Comparison of ENCODE assay signal across 16 cellular contexts in genomic region chr7:29109356-29109755, GRCh38. TPM values are rescaled to one million over a fixed set of nuclear protein-coding genes. Genes with fewer than 3 reads are reported as not detected.
"Had no signal": no experiment of that assay in that cellular context is flagged by ENCODE, and none has a peak within 500 bp of the region (broad histone marks: within the 10 kb centered on the region; RNA-seq: fewer than 3 reads in every experiment).

No MANE protein-coding gene starts in this region.

- ATAC-seq: activated CD4-positive, alpha-beta T cell treated with anti-CD3 and anti-CD28 coated beads for 36 hours; activated CD8-positive, alpha-beta memory T cell treated with anti-CD3 and anti-CD28 coated beads, Interleukin-2, amount 10 ng/mL, durations not matched to agents 7 days and 5 days; foreskin keratinocyte had no signal

- H3K27me3 Mint-ChIP-seq: progenitor cell of endocrine pancreas had no signal

- H3K27me3 ChIP-seq: cardiac muscle cell, foreskin keratinocyte, hepatocyte, neural progenitor cell had no signal

- H3K36me3 Mint-ChIP-seq: activated CD8-positive, alpha-beta memory T cell treated with anti-CD3 and anti-CD28 coated beads, Interleukin-2, amount 10 ng/mL, durations not matched to agents 7 days and 5 days; activated naive CD8-positive, alpha-beta T cell treated with anti-CD3 and anti-CD28 coated beads for 36 hours; stimulated activated naive B cell treated with anti-CD40 and anti-IgM and Interleukin-4, amounts not matched to agents 10 μg/mL and 1 μg/mL and 100 μg/mL, for 72 hours had no signal

- H3K9me3 Mint-ChIP-seq: activated CD4-positive, alpha-beta memory T cell treated with anti-CD3 and anti-CD28 coated beads, Interleukin-2, amount 10 ng/mL, durations not matched to agents 7 days and 5 days; activated naive CD8-positive, alpha-beta T cell treated with anti-CD3 and anti-CD28 coated beads for 36 hours had no signal

- DNase-seq: activated CD4-positive, alpha-beta memory T cell treated with anti-CD3 and anti-CD28 coated beads, Interleukin-2, amount 10 ng/mL, durations not matched to agents 7 days and 5 days; activated CD4-positive, alpha-beta T cell treated with anti-CD3 and anti-CD28 coated beads for 36 hours; activated CD8-positive, alpha-beta memory T cell treated with anti-CD3 and anti-CD28 coated beads, Interleukin-2, amount 10 ng/mL, durations not matched to agents 7 days and 5 days; activated naive CD4-positive, alpha-beta T cell; activated naive CD8-positive, alpha-beta T cell treated with anti-CD3 and anti-CD28 coated beads for 36 hours; amniotic stem cell; stimulated activated naive B cell treated with anti-CD40 and anti-IgM and Interleukin-4, amounts not matched to agents 10 μg/mL and 1 μg/mL and 100 μg/mL, for 72 hours; T-helper 1 cell; T1000; tibial artery had no signal

- H3K27ac Mint-ChIP-seq: activated CD4-positive, alpha-beta memory T cell treated with anti-CD3 and anti-CD28 coated beads, Interleukin-2, amount 10 ng/mL, durations not matched to agents 7 days and 5 days; activated CD4-positive, alpha-beta T cell treated with anti-CD3 and anti-CD28 coated beads for 36 hours; activated CD8-positive, alpha-beta memory T cell treated with anti-CD3 and anti-CD28 coated beads, Interleukin-2, amount 10 ng/mL, durations not matched to agents 7 days and 5 days; activated naive CD8-positive, alpha-beta T cell treated with anti-CD3 and anti-CD28 coated beads for 36 hours; neural progenitor cell; progenitor cell of endocrine pancreas; stimulated activated naive B cell treated with anti-CD40 and anti-IgM and Interleukin-4, amounts not matched to agents 10 μg/mL and 1 μg/mL and 100 μg/mL, for 72 hours had no signal

- H3K4me3 ChIP-seq: cardiac muscle cell, hepatocyte, neural progenitor cell, tibial artery had no signal

- H3K4me1 ChIP-seq: neural progenitor cell, tibial artery had no signal

- H3K27ac ChIP-seq: cardiac muscle cell, epithelial cell of prostate, foreskin keratinocyte, hepatocyte, neural progenitor cell, tibial artery had no signal

- H3K36me3 ChIP-seq: cardiac muscle cell, neural progenitor cell, tibial artery had no signal

- H3K9me3 ChIP-seq: tibial artery had no signal

- H3K4me3 Mint-ChIP-seq: activated CD4-positive, alpha-beta memory T cell treated with anti-CD3 and anti-CD28 coated beads, Interleukin-2, amount 10 ng/mL, durations not matched to agents 7 days and 5 days; activated CD4-positive, alpha-beta T cell treated with anti-CD3 and anti-CD28 coated beads for 36 hours; activated CD8-positive, alpha-beta memory T cell treated with anti-CD3 and anti-CD28 coated beads, Interleukin-2, amount 10 ng/mL, durations not matched to agents 7 days and 5 days; activated naive CD8-positive, alpha-beta T cell treated with anti-CD3 and anti-CD28 coated beads for 36 hours; neural progenitor cell; stimulated activated naive B cell treated with anti-CD40 and anti-IgM and Interleukin-4, amounts not matched to agents 10 μg/mL and 1 μg/mL and 100 μg/mL, for 72 hours had no signal

RNA-seq across cellular contexts. Expression of gene CPVL, which starts 37.0 kb away (rescaled TPM):
- total RNA-seq: activated CD4-positive, alpha-beta T cell treated with anti-CD3 and anti-CD28 coated beads for 36 hours; activated naive CD8-positive, alpha-beta T cell treated with anti-CD3 and anti-CD28 coated beads for 36 hours had no signal
